9 cellular contexts compared by ENCODE assay signal in the genomic region with DNA sequence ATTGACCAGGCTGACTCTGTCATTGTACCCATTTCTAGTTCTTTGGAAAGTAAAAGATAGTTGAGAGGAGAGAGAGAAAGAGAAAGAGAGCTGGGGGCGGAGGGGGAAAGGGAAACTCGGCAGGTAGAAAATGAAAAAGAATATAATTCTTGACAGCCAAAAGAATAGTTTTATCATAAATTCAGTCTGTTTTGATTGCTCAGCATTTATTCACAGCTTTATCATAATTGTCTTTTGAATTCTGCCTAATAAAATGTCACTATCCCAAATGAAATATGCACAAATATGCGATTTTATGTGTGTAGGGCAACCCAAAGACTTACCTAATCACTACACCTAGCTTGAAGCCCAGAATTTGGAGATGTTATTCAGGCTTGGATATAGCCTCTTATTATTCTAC.
"Had no signal": no experiment of that assay in that cellular context is flagged by ENCODE, and none has a peak within 500 bp of the region (broad histone marks: within the 10 kb centered on the region; RNA-seq: fewer than 3 reads in every experiment).

No MANE protein-coding gene starts in this region.

- H3K4me3 ChIP-seq: HAP-1 had no signal

- DNase-seq: GOT3, H7, HFFc6, Karpas-422, KBM-7 had no signal

- ATAC-seq: HCT116 had no signal

- H3K9ac ChIP-seq: KMS-11 had no signal

- H3K36me3 ChIP-seq: HAP-1 had no signal

- H3K4me1 ChIP-seq: HAP-1 had no signal

- H3K4me2 ChIP-seq: KMS-11 had no signal

- FAIRE-seq: HTR-8/SVneo had no signal

- H3K9me3 ChIP-seq: HAP-1 had no signal

- H3K27ac ChIP-seq: KMS-11 had no signal
